ENCODE assay signal across 2 cellular contexts in genomic region chr5:30850871-30851270, GRCh38.
TF ChIP-seq lines count a peak whose summit lies in the region.

No MANE protein-coding gene starts in this region.

TF ChIP-seq in A549, 52 proteins besides CTCF, POLR2A, EP300 and RAD21 (continued from another document):
- TF ChIP-seq HMGXB4 (CRISPR knock-in tag; IDR thresholded peaks at IDR 0.05; ENCODE audit: borderline replicate concordance) (no peak), RARB (CRISPR knock-in tag; IDR thresholded peaks at IDR 0.05) (no peak), CEBPB (IDR thresholded peaks at IDR 0.05) (no peak), NR3C1 (IDR thresholded peaks at IDR 0.05) (no peak), MAX (IDR thresholded peaks at IDR 0.05) (no peak), ELK1 (IDR thresholded peaks at IDR 0.05; ENCODE audit: low read depth, low read length) (no peak), BCL3 (IDR thresholded peaks at IDR 0.05) (no peak), EHF (CRISPR knock-in tag; IDR thresholded peaks at IDR 0.05) (no peak), E2F6 (IDR thresholded peaks at IDR 0.05; ENCODE audit: borderline replicate concordance, low read depth) (no peak), TFCP2L1 (CRISPR knock-in tag; IDR thresholded peaks at IDR 0.05) (no peak), TP53 (CRISPR knock-in tag; IDR thresholded peaks at IDR 0.05) (no peak), HES2 (IDR thresholded peaks at IDR 0.05) (no peak), ATOH8 (CRISPR knock-in tag; IDR thresholded peaks at IDR 0.05; ENCODE audit: low read depth) (no peak), SMC3 (IDR thresholded peaks at IDR 0.05) (no peak), POLR2AphosphoS2 (conservative IDR thresholded peaks at IDR 0.05; ENCODE audit: low read length) (no peak)

TF ChIP-seq in neural cell, 6 proteins besides CTCF, POLR2A, EP300 and RAD21 (continued from another document):
- peak; percentile 23 for TF ChIP-seq REST (IDR thresholded peaks at IDR 0.05; ENCODE audit: borderline replicate concordance)
TF ChIP-seq in neural cell: peak in this region for 1.
